In the genomic region with DNA sequence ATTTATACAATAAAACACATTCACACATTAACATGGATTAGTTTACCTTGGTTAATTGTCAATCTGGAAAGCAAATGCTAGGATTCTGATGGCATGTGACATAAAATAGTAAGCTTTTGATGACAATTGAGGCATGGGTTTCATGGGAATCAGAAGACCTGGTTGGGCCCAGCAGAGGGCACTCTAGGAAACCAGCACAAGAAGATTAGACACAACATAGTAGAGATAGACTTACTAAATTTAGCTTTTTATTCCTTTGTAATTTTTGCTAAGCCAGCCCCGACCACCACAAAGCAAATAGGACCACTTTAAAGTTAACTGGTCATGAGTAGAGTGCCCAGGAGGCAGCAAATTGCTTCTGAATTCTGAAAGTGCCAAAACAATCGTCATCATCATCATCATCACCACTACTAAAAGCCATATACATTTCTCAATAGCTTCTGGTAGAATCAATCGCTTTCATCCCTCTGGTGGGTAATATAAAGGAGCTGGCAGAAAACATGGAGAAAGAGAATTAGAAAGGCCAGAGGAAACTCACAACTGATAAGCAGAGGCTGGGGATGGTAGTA, we compare ENCODE assay signal across 8 cellular contexts.
DNase-seq lines count a peak whose midpoint lies in the region; ATAC-seq, FAIRE-seq and TF ChIP-seq lines count a peak whose summit lies in the region.

No MANE protein-coding gene starts in this region.

- H3K9ac ChIP-seq in DND-41 (ENCODE audit: low read depth, low read length) (no peak overlapping the region), keratinocyte (ENCODE audit: control insufficient read depth, extremely low read depth, insufficient read depth, low read length) (no peak overlapping the region)

- H3K9me3 ChIP-seq in DND-41 (ENCODE audit: insufficient read depth, low read length, severe bottlenecking) (no peaks in the 10 kb centered on the region), keratinocyte (ENCODE audit: control insufficient read depth, low read depth, low read length) (no peaks in the 10 kb centered on the region), upper lobe of right lung (no peaks in the 10 kb centered on the region), vagina (no peaks in the 10 kb centered on the region)

- peak; percentile 81 for ATAC-seq in DND-41 (ENCODE audit: insufficient read depth, low read depth)
- ATAC-seq in activated naive CD8-positive, alpha-beta T cell treated with anti-CD3 and anti-CD28 coated beads, Interleukin-2, amount 50 U/mL, for 24 hours = peak; percentile 52
- ATAC-seq in upper lobe of right lung = no peak
- no peak for ATAC-seq in GM19035 (IDR thresholded peaks at IDR 0.05; ENCODE audit: unreplicated experiment)

- H3K36me3 Mint-ChIP-seq in activated naive CD8-positive, alpha-beta T cell treated with anti-CD3 and anti-CD28 coated beads, Interleukin-2, amount 50 U/mL, for 24 hours (ENCODE audit: low read depth) = no peaks in the 10 kb centered on the region

- peak; percentile 69 for TF ChIP-seq CTCF in DND-41 (IDR thresholded peaks at IDR 0.05; ENCODE audit: borderline replicate concordance, extremely low read depth, low read length, poor library complexity, severe bottlenecking)
- TF ChIP-seq CTCF in keratinocyte (optimal IDR thresholded peaks at IDR 0.05 in 1 of 3, IDR thresholded peaks at IDR 0.05 in 1 of 3, conservative IDR thresholded peaks at IDR 0.05 in 1 of 3; ENCODE audit: extremely low read depth in 1 of 3, insufficient read depth in 2 of 3, low read length in 3 of 3) = peak in 2 of 3 experiments; percentile 7 to 35
- peak; percentile 30 for TF ChIP-seq CTCF in upper lobe of right lung (IDR thresholded peaks at IDR 0.05)
- no peak for TF ChIP-seq CTCF in vagina (IDR thresholded peaks at IDR 0.05)

- H3K27ac ChIP-seq in DND-41 (ENCODE audit: low read length) (no peak overlapping the region), keratinocyte (ENCODE audit: control insufficient read depth, insufficient read depth, low read length) (no peak overlapping the region), upper lobe of right lung (peak overlapping the region; percentile 55), vagina (no peak overlapping the region)

- no peaks in the 10 kb centered on the region for H3K9me3 Mint-ChIP-seq in activated naive CD8-positive, alpha-beta T cell treated with anti-CD3 and anti-CD28 coated beads, Interleukin-2, amount 50 U/mL, for 24 hours

- no peaks in the 10 kb centered on the region for H3K4me1 ChIP-seq in DND-41 (ENCODE audit: insufficient read depth, low read length)
- H3K4me1 ChIP-seq in keratinocyte (ENCODE audit: control insufficient read depth, extremely low read depth, insufficient read depth, low read length) = no peaks in the 10 kb centered on the region
- H3K4me1 ChIP-seq in upper lobe of right lung = peaks cover 8% of the 10 kb centered on the region
- peaks cover 11% of the 10 kb centered on the region for H3K4me1 ChIP-seq in vagina

- H3K79me2 ChIP-seq in DND-41 (ENCODE audit: insufficient read depth, low read length) (no peaks in the 10 kb centered on the region), keratinocyte (ENCODE audit: control insufficient read depth, insufficient read depth, low read length) (no peaks in the 10 kb centered on the region)

- H3K27ac Mint-ChIP-seq in activated naive CD8-positive, alpha-beta T cell treated with anti-CD3 and anti-CD28 coated beads, Interleukin-2, amount 50 U/mL, for 24 hours = no peak overlapping the region

- intact Hi-C loops in upper lobe of right lung (cut with DNase I) = no loop called here
- intact Hi-C loops in vagina (cut with DNase I) = loop anchor here (10.0 kb wide), 1 partner anchor 165 kb away; a partner anchor contains a TSS

- H3K4me3 Mint-ChIP-seq in activated naive CD8-positive, alpha-beta T cell treated with anti-CD3 and anti-CD28 coated beads, Interleukin-2, amount 50 U/mL, for 24 hours = no peak overlapping the region

- peak; percentile 9 for FAIRE-seq in keratinocyte (lab: Jason Lieb, UNC)

- no peaks in the 10 kb centered on the region for H3K27me3 Mint-ChIP-seq in activated naive CD8-positive, alpha-beta T cell treated with anti-CD3 and anti-CD28 coated beads, Interleukin-2, amount 50 U/mL, for 24 hours

- no peak overlapping the region for H2AFZ ChIP-seq in DND-41 (ENCODE audit: low read depth, low read length)
- H2AFZ ChIP-seq in keratinocyte (ENCODE audit: control insufficient read depth, low read length) = no peak overlapping the region

- peak; percentile 55 for DNase-seq in DND-41
- DNase-seq in M059J (ENCODE audit: low read depth) = peak; percentile 51
- DNase-seq in activated naive CD8-positive, alpha-beta T cell treated with anti-CD3 and anti-CD28 coated beads, Interleukin-2, amount 50 U/mL, for 24 hours = peak; percentile 20
- DNase-seq in keratinocyte (ENCODE audit: low read depth, low spot score) = no peak
- no peak for DNase-seq in upper lobe of right lung
- no peak for DNase-seq in vagina (ENCODE audit: extremely low spot score in 2 of 2)
- DNase-seq in NCI-H2107 treated with DMSO at 0.1 percent for 48 hours (lab: John Stamatoyannopoulos, UW; ENCODE audit: unreplicated experiment) = no peak

- H3K4me3 ChIP-seq in DND-41 (ENCODE audit: low read depth in 1 of 2, low read length in 2 of 2) (no peak overlapping the region), keratinocyte (ENCODE audit: control insufficient read depth in 2 of 3, extremely low read depth in 1 of 3, insufficient read depth in 2 of 3, low read depth in 1 of 3, low read length in 3 of 3) (no peak overlapping the region), upper lobe of right lung (no peak overlapping the region), vagina (no peak overlapping the region)

- no peak for TF ChIP-seq POLR2A in vagina (IDR thresholded peaks at IDR 0.05)

- peaks cover 1% of the 10 kb centered on the region for H3K4me1 Mint-ChIP-seq in activated naive CD8-positive, alpha-beta T cell treated with anti-CD3 and anti-CD28 coated beads, Interleukin-2, amount 50 U/mL, for 24 hours

- H3K4me2 ChIP-seq in DND-41 (ENCODE audit: insufficient read depth, low read length) (no peak overlapping the region), keratinocyte (ENCODE audit: control insufficient read depth, extremely low read depth, insufficient read depth, low read depth, low read length) (no peak overlapping the region)

- dilution Hi-C loops in keratinocyte (cut with MboI; ENCODE audit: extremely low pct_ligation_motif_present, low sequenced_read_pairs) = no loop called here

- H3K27me3 ChIP-seq in DND-41 (ENCODE audit: insufficient read depth, low read length, poor library complexity) (no peaks in the 10 kb centered on the region), keratinocyte (ENCODE audit: control insufficient read depth, extremely low read depth, insufficient read depth, low read length) (no peaks in the 10 kb centered on the region), upper lobe of right lung (no peaks in the 10 kb centered on the region), vagina (no peaks in the 10 kb centered on the region)

- no peaks in the 10 kb centered on the region for H3K9me1 ChIP-seq in keratinocyte (ENCODE audit: control insufficient read depth, extremely low read depth, insufficient read depth, low read length)

- H3K36me3 ChIP-seq in DND-41 (ENCODE audit: insufficient read depth, low read length) (no peaks in the 10 kb centered on the region), keratinocyte (ENCODE audit: control insufficient read depth in 2 of 2, extremely low read depth in 1 of 2, insufficient read depth in 2 of 2, low read length in 2 of 2) (no peaks in the 10 kb centered on the region), upper lobe of right lung (no peaks in the 10 kb centered on the region), vagina (no peaks in the 10 kb centered on the region)

- H4K20me1 ChIP-seq in DND-41 (ENCODE audit: insufficient read depth, low read length) = no peaks in the 10 kb centered on the region
- H4K20me1 ChIP-seq in keratinocyte (ENCODE audit: control insufficient read depth, extremely low read depth, insufficient read depth, low read length) = no peaks in the 10 kb centered on the region

Comparison
In these comparisons a context has a peak if more than half of its experiments do, and no peak if none do; other contexts are left out.
1. ATAC-seq: peak in DND-41 (single experiment) and activated naive CD8-positive, alpha-beta T cell treated with anti-CD3 and anti-CD28 coated beads, Interleukin-2, amount 50 U/mL, for 24 hours (single experiment); none in upper lobe of right lung (single experiment) and GM19035 (single experiment).
2. DNase-seq: peak in DND-41 (single experiment), M059J (single experiment) and activated naive CD8-positive, alpha-beta T cell treated with anti-CD3 and anti-CD28 coated beads, Interleukin-2, amount 50 U/mL, for 24 hours (single experiment); none in keratinocyte (single experiment), upper lobe of right lung (single experiment), vagina (0 of 2) and NCI-H2107 treated with DMSO at 0.1 percent for 48 hours (single experiment).
3. CTCF ChIP-seq: peak in DND-41 (single experiment), keratinocyte (2 of 3) and upper lobe of right lung (single experiment); none in vagina (0 of 3).